ENCODE assay signal across 12 cellular contexts in genomic region chr4:4869731-4870483, GRCh38. TPM values are rescaled to one million over a fixed set of nuclear protein-coding genes. Genes with fewer than 3 reads are reported as not detected.
DNase-seq lines count a peak whose midpoint lies in the region; ATAC-seq, FAIRE-seq and TF ChIP-seq lines count a peak whose summit lies in the region.
"Had no signal": no experiment of that assay in that cellular context is flagged by ENCODE, and none has a peak within 500 bp of the region (broad histone marks: within the 10 kb centered on the region; RNA-seq: fewer than 3 reads in every experiment).

No MANE protein-coding gene starts in this region.

- no TSS peak for BruUV-seq in endothelial cell of umbilical vein (replicated peaks; lab: Mats Ljungman, UMichigan)

- H3K36me3 ChIP-seq in HUES6 (ENCODE audit: control insufficient read depth, insufficient read depth, low read length) = no peaks in the 10 kb centered on the region
- H3K36me3 ChIP-seq in endothelial cell of umbilical vein (ENCODE audit: control insufficient read depth in 2 of 2, extremely low read depth in 1 of 2, insufficient read depth in 2 of 2, low read length in 2 of 2) = no peaks in the 10 kb centered on the region
- no peaks in the 10 kb centered on the region for H3K36me3 ChIP-seq in neural progenitor cell
- no peaks in the 10 kb centered on the region for H3K36me3 ChIP-seq in BE2C

- dilution Hi-C loops in endothelial cell of umbilical vein (cut with MboI; ENCODE audit: extremely low pct_ligation_motif_present, low sequenced_read_pairs) = no loop called here

- no peak overlapping the region for H3K27ac ChIP-seq in HUES6 (ENCODE audit: low read depth, low read length)
- H3K27ac ChIP-seq in endothelial cell of umbilical vein (ENCODE audit: insufficient read depth, low read depth, low read length) = no peak overlapping the region
- H3K27ac ChIP-seq in neural progenitor cell = no peak overlapping the region

- H3K9ac ChIP-seq in HUES6 (ENCODE audit: low read length) (peak overlapping the region; percentile 0), endothelial cell of umbilical vein (replicated peaks; ENCODE audit: extremely low read depth, insufficient read depth, low read length) (no peak overlapping the region), neural progenitor cell (no peak overlapping the region)

- H2AFZ ChIP-seq in endothelial cell of umbilical vein (ENCODE audit: low read depth, low read length) (no peak overlapping the region), neural progenitor cell (replicated peaks) (no peak overlapping the region)

- H4K20me1 ChIP-seq in endothelial cell of umbilical vein (replicated peaks; ENCODE audit: control insufficient read depth, extremely low read depth, insufficient read depth, low read length) (no peaks in the 10 kb centered on the region), neural progenitor cell (ENCODE audit: low read depth) (peaks cover 82% of the 10 kb centered on the region)

- no peaks in the 10 kb centered on the region for H3K9me3 Mint-ChIP-seq in neural progenitor cell
- H3K9me3 Mint-ChIP-seq: neural crest cell had no signal

- no peak for TF ChIP-seq CTCF in endothelial cell of umbilical vein (IDR thresholded peaks at IDR 0.05; ENCODE audit: extremely low read depth in 1 of 2, insufficient read depth in 1 of 2, low read depth in 1 of 2, low read length in 2 of 2)
- TF ChIP-seq CTCF in neural progenitor cell (IDR thresholded peaks at IDR 0.05) = no peak
- no peak for TF ChIP-seq CTCF in BE2C (IDR thresholded peaks at IDR 0.05; ENCODE audit: low read depth, low read length)

- FAIRE-seq in endothelial cell of umbilical vein (lab: Jason Lieb, UNC) = no peak

- no peak overlapping the region for H3K4me2 ChIP-seq in endothelial cell of umbilical vein (ENCODE audit: insufficient read depth, low read length)
- H3K4me2 ChIP-seq in neural progenitor cell = peak overlapping the region; percentile 15

- CTCF ChIA-PET in endothelial cell of umbilical vein (lab: Charles Lee) = no interaction called here

- peak; percentile 8 for DNase-seq in ELR (ENCODE audit: low read depth)
- no peak for DNase-seq in endothelial cell of umbilical vein (ENCODE audit: low read depth, low spot score)
- peak; percentile 74 for DNase-seq in neural progenitor cell (ENCODE audit: low spot score)
- DNase-seq in BE2C = no peak
- DNase-seq: CD8-positive, alpha-beta memory T cell; dermis blood vessel endothelial cell; NCI-H526 treated with DMSO at 0.1 percent for 48 hours had no signal

- peaks cover 49% of the 10 kb centered on the region; the same call in 1 of the 2 replicates for H3K4me1 ChIP-seq in HUES6 (ENCODE audit: control insufficient read depth, insufficient read depth, low read length)
- H3K4me1 ChIP-seq in endothelial cell of umbilical vein (ENCODE audit: control insufficient read depth, extremely low read depth, insufficient read depth, low read length) = no peaks in the 10 kb centered on the region
- H3K4me1 ChIP-seq in neural progenitor cell = peaks cover 20% of the 10 kb centered on the region
- H3K4me1 ChIP-seq in BE2C = no peaks in the 10 kb centered on the region; the same call in 1 of the 2 replicates

- H3K4me3 ChIP-seq in HUES6 (ENCODE audit: low read depth, low read length) (peak overlapping the region; percentile 36; the same call in 1 of the 2 replicates), endothelial cell of umbilical vein (replicated peaks in 1 of 3; ENCODE audit: insufficient read depth in 1 of 3, low read depth in 1 of 3, low read length in 3 of 3) (no peak overlapping the region), neural progenitor cell (no peak overlapping the region), BE2C (ENCODE audit: low read depth, low read length) (no peak overlapping the region)

- H3K4me1 Mint-ChIP-seq in neural progenitor cell = peaks cover 62% of the 10 kb centered on the region

- H3K79me2 ChIP-seq in endothelial cell of umbilical vein (ENCODE audit: control insufficient read depth, insufficient read depth, low read length) (no peaks in the 10 kb centered on the region), neural progenitor cell (ENCODE audit: low read depth) (no peaks in the 10 kb centered on the region)

- ATAC-seq in GM19328 (IDR thresholded peaks at IDR 0.05; ENCODE audit: unreplicated experiment) (no peak), HG03025 (IDR thresholded peaks at IDR 0.05; ENCODE audit: low FRiP score, unreplicated experiment) (no peak)
- ATAC-seq: Right ventricle myocardium inferior had no signal

- H3K36me3 Mint-ChIP-seq in neural progenitor cell = no peaks in the 10 kb centered on the region
- H3K36me3 Mint-ChIP-seq: CD8-positive, alpha-beta memory T cell had no signal

- no peak for TF ChIP-seq POLR2A in endothelial cell of umbilical vein (IDR thresholded peaks at IDR 0.05; ENCODE audit: low read depth, low read length)

- no peaks in the 10 kb centered on the region for H3K9me1 ChIP-seq in endothelial cell of umbilical vein (replicated peaks; ENCODE audit: control insufficient read depth, extremely low read depth, insufficient read depth, low read length)

- POLR2A ChIA-PET in endothelial cell of umbilical vein (lab: Charles Lee) = no interaction called here

- H3K4me3 Mint-ChIP-seq in neural progenitor cell = peak overlapping the region; percentile 77
- H3K4me3 Mint-ChIP-seq: neural crest cell had no signal

- no peaks in the 10 kb centered on the region for H3K9me3 ChIP-seq in HUES6 (ENCODE audit: control insufficient read depth, insufficient read depth, low read depth, low read length)
- H3K9me3 ChIP-seq in endothelial cell of umbilical vein (replicated peaks; ENCODE audit: control insufficient read depth, insufficient read depth, low read length) = no peaks in the 10 kb centered on the region
- no peaks in the 10 kb centered on the region for H3K9me3 ChIP-seq in neural progenitor cell (ENCODE audit: low read depth)
- no peaks in the 10 kb centered on the region for H3K9me3 ChIP-seq in BE2C

- peaks cover 25% of the 10 kb centered on the region for H3F3A ChIP-seq in neural progenitor cell (ENCODE audit: low read depth)

- H3K27ac Mint-ChIP-seq in neural progenitor cell = no peak overlapping the region

- H3K27me3 ChIP-seq in HUES6 (ENCODE audit: control insufficient read depth, insufficient read depth, low read length) (peaks cover 100% of the 10 kb centered on the region), endothelial cell of umbilical vein (ENCODE audit: control insufficient read depth in 2 of 2, insufficient read depth in 2 of 2, low read length in 2 of 2) (peaks cover 90 to 92% of the 10 kb centered on the region in 2 experiments), neural progenitor cell (peaks cover 100% of the 10 kb centered on the region), BE2C (peaks cover 100% of the 10 kb centered on the region)

- peaks cover 83% of the 10 kb centered on the region for H3K27me3 Mint-ChIP-seq in neural progenitor cell (ENCODE audit: insufficient read depth, low read depth)

- intact Hi-C loops in endothelial cell of umbilical vein (cut with micrococcal nuclease) = loop anchor here (10.0 kb wide), 1 partner anchor 205 kb away; no protein-coding TSS in a partner anchor

TF ChIP-seq in endothelial cell of umbilical vein, 7 proteins besides CTCF, POLR2A, EP300 and RAD21:
- TF ChIP-seq MYC (IDR thresholded peaks at IDR 0.05; ENCODE audit: low read depth, low read length) = no peak
- peak; percentile 24 for TF ChIP-seq EZH2 (IDR thresholded peaks at IDR 0.05; ENCODE audit: borderline replicate concordance, low read depth, low read length, severe bottlenecking)

RNA-seq across cellular contexts. Expression of gene MSX1, which starts 10.4 kb away (rescaled TPM):
- total RNA-seq in endothelial cell of umbilical vein (4.1 and 5.0 TPM in 2 replicates), neural progenitor cell (ENCODE audit: low replicate concordance) (0.65 TPM in 1 of 2 replicates, not detected in the other)
- polyA plus RNA-seq in endothelial cell of umbilical vein = 6.2 and 9.2 TPM in 2 replicates
- 3.2 and 4.6 TPM in 2 replicates for polyA plus RNA-seq in endothelial cell of umbilical vein (2011; cell fraction: cytosol; rRNA removed)
- polyA plus RNA-seq in endothelial cell of umbilical vein (2011; cell fraction: nucleus; rRNA removed) = 2.6 and 3.4 TPM in 2 replicates
- polyA plus RNA-seq in endothelial cell of umbilical vein (2012) = 0.63 and 0.66 TPM in 2 replicates
- 0.70 TPM in 2 replicates for polyA minus RNA-seq in endothelial cell of umbilical vein
- polyA minus RNA-seq in endothelial cell of umbilical vein (2011; cell fraction: cytosol; rRNA and poly(A)+ RNA removed) = 2.7 TPM
- 0.67 and 1.0 TPM in 2 replicates for polyA minus RNA-seq in endothelial cell of umbilical vein (2011; cell fraction: nucleus; rRNA and poly(A)+ RNA removed)
- polyA plus RNA-seq in BE2C (2012; ENCODE audit: insufficient read depth, insufficient read length, low read depth) = 4.3 TPM
- polyA plus RNA-seq: CD8-positive, alpha-beta memory T cell had no signal

Comparison
In these comparisons a context has a peak if more than half of its experiments do, and no peak if none do; other contexts are left out.
1. DNase-seq: peak in ELR (single experiment) and neural progenitor cell (single experiment); none in endothelial cell of umbilical vein (single experiment) and BE2C (single experiment).